In the genomic region with DNA sequence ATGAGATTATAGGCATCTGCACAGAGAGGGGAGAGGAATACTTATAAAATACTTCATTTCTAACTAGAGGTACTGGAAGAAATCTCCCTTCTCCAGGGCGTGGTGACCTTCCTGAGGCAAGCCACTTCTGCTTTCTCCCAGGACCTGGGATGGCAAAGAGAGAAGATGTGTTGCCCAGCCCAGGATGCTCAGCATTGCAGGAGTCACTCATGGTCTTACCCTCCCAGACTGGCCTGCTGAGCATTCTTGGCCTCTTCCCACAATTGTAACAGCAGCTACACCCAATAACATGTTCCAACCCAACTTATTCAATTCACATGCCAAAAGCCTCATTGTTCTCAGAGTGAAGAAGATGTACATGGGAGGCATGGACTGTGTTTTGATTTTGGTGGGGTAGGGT, we compare ENCODE assay signal across 15 cellular contexts. TPM values are rescaled to one million over a fixed set of nuclear protein-coding genes. Genes with fewer than 3 reads are reported as not detected.
DNase-seq lines count a peak whose midpoint lies in the region; ATAC-seq and TF ChIP-seq lines count a peak whose summit lies in the region.
"Had no signal": no experiment of that assay in that cellular context is flagged by ENCODE, and none has a peak within 500 bp of the region (broad histone marks: within the 10 kb centered on the region; RNA-seq: fewer than 3 reads in every experiment).

No MANE protein-coding gene starts in this region.

- H4K12ac ChIP-seq in trophoblast cell (ENCODE audit: low read depth, low read length): no peak overlapping the region

- H2BK5ac ChIP-seq in trophoblast cell (ENCODE audit: low read depth, low read length, poor library complexity): no peak overlapping the region

- peak overlapping the region in 1 of 10 donors; percentile 39 for H3K27ac Mint-ChIP-seq in naive thymus-derived CD8-positive, alpha-beta T cell
- peak overlapping the region in 3 of 9 donors; percentile 15 to 49 (median 22) for H3K27ac Mint-ChIP-seq in naive thymus-derived CD4-positive, alpha-beta T cell
- H3K27ac Mint-ChIP-seq: activated CD4-positive, alpha-beta memory T cell treated with anti-CD3 and anti-CD28 coated beads, Interleukin-2, amount 10 ng/mL, durations not matched to agents 7 days and 5 days; activated naive CD8-positive, alpha-beta T cell; T-helper 2 cell treated with Interferon-gamma antibody and Interleukin-4, amounts not matched to agents 5 μg/mL and 100 μg/mL, for 36 hours had no signal

- no peaks in the 10 kb centered on the region for H3K36me3 Mint-ChIP-seq in naive thymus-derived CD8-positive, alpha-beta T cell
- H3K36me3 Mint-ChIP-seq in naive thymus-derived CD4-positive, alpha-beta T cell: peaks cover 0 to under 1% (median 0%) of the 10 kb centered on the region in 5 donors
- H3K36me3 Mint-ChIP-seq: activated naive CD8-positive, alpha-beta T cell; CD4-positive, alpha-beta memory T cell had no signal

- no peak for TF ChIP-seq CTCF in colonic mucosa (IDR thresholded peaks at IDR 0.05)
- TF ChIP-seq CTCF in right lobe of liver (IDR thresholded peaks at IDR 0.05): no peak
- no peak for TF ChIP-seq CTCF in suprapubic skin (IDR thresholded peaks at IDR 0.05)

- no peak overlapping the region for H3K14ac ChIP-seq in trophoblast cell (ENCODE audit: low read length)

- no peaks in the 10 kb centered on the region for H3K27me3 Mint-ChIP-seq in naive thymus-derived CD8-positive, alpha-beta T cell
- H3K27me3 Mint-ChIP-seq in naive thymus-derived CD4-positive, alpha-beta T cell: no peaks in the 10 kb centered on the region
- H3K27me3 Mint-ChIP-seq: activated CD4-positive, alpha-beta memory T cell treated with anti-CD3 and anti-CD28 coated beads, Interleukin-2, amount 10 ng/mL, durations not matched to agents 7 days and 5 days; activated naive CD8-positive, alpha-beta T cell; CD4-positive, alpha-beta memory T cell; effector memory CD8-positive, alpha-beta T cell had no signal

- H2BK120ac ChIP-seq in trophoblast cell (ENCODE audit: insufficient read depth, low read length, poor library complexity): no peak overlapping the region

- POLR2A ChIA-PET in naive thymus-derived CD8-positive, alpha-beta T cell (lab: Charles Lee): no interaction called here
- POLR2A ChIA-PET in naive thymus-derived CD4-positive, alpha-beta T cell (lab: Charles Lee): interaction anchor here (1.4 kb wide), 1 partner anchor 243 kb away, joined by 4 read pairs; the partner anchor contains the start of gene STAG1

- no peak overlapping the region for H3K23ac ChIP-seq in trophoblast cell (ENCODE audit: low read length)

- H3K79me2 ChIP-seq in trophoblast cell (ENCODE audit: control insufficient read depth, insufficient read depth, low read length, poor library complexity): no peaks in the 10 kb centered on the region

- H3K18ac ChIP-seq in trophoblast cell (ENCODE audit: low read length): no peak overlapping the region

- no peaks in the 10 kb centered on the region for H3K9me3 Mint-ChIP-seq in naive thymus-derived CD8-positive, alpha-beta T cell
- H3K9me3 Mint-ChIP-seq in naive thymus-derived CD4-positive, alpha-beta T cell: no peaks in the 10 kb centered on the region
- H3K9me3 Mint-ChIP-seq: activated CD4-positive, alpha-beta memory T cell treated with anti-CD3 and anti-CD28 coated beads, Interleukin-2, amount 10 ng/mL, durations not matched to agents 7 days and 5 days; CD4-positive, alpha-beta memory T cell; effector memory CD8-positive, alpha-beta T cell; T-helper 2 cell treated with Interferon-gamma antibody and Interleukin-4, amounts not matched to agents 5 μg/mL and 100 μg/mL, for 36 hours had no signal

- peaks cover 2 to 10% (median 7%) of the 10 kb centered on the region in 4 donors for H3K4me1 Mint-ChIP-seq in naive thymus-derived CD8-positive, alpha-beta T cell
- peaks cover 3 to 16% (median 11%) of the 10 kb centered on the region in 7 donors for H3K4me1 Mint-ChIP-seq in naive thymus-derived CD4-positive, alpha-beta T cell
- H3K4me1 Mint-ChIP-seq: activated CD4-positive, alpha-beta memory T cell treated with anti-CD3 and anti-CD28 coated beads, Interleukin-2, amount 10 ng/mL, durations not matched to agents 7 days and 5 days had no signal

- no peak overlapping the region for H4K91ac ChIP-seq in trophoblast cell (ENCODE audit: low read depth, low read length)

- no peaks in the 10 kb centered on the region for H3K9me3 ChIP-seq in MG63
- H3K9me3 ChIP-seq in colonic mucosa: no peaks in the 10 kb centered on the region
- no peaks in the 10 kb centered on the region for H3K9me3 ChIP-seq in right lobe of liver
- H3K9me3 ChIP-seq in suprapubic skin: no peaks in the 10 kb centered on the region
- H3K9me3 ChIP-seq in naive thymus-derived CD4-positive, alpha-beta T cell (ENCODE audit: control insufficient read depth in 2 of 3, low read length in 3 of 3): no peaks in the 10 kb centered on the region
- H3K9me3 ChIP-seq in trophoblast cell (ENCODE audit: insufficient read depth, low read depth, low read length): peaks cover 2% of the 10 kb centered on the region

- H3K79me1 ChIP-seq in trophoblast cell (ENCODE audit: low read length): no peaks in the 10 kb centered on the region

- no peak overlapping the region for H3K4me2 ChIP-seq in trophoblast cell (ENCODE audit: low read length)

- intact Hi-C loops in colonic mucosa (cut with DNase I) (no loop called here), right lobe of liver (cut with DNase I) (no loop called here)
- intact Hi-C loops in naive thymus-derived CD4-positive, alpha-beta T cell (cut with micrococcal nuclease): no loop called here

- H3K4me3 ChIP-seq in MG63: no peak overlapping the region
- H3K4me3 ChIP-seq in colonic mucosa: no peak overlapping the region
- no peak overlapping the region for H3K4me3 ChIP-seq in right lobe of liver
- H3K4me3 ChIP-seq in suprapubic skin: no peak overlapping the region
- no peak overlapping the region for H3K4me3 ChIP-seq in naive thymus-derived CD4-positive, alpha-beta T cell (ENCODE audit: low read length)
- no peak overlapping the region for H3K4me3 ChIP-seq in trophoblast cell (ENCODE audit: low read depth, low read length)

- H2AK5ac ChIP-seq in trophoblast cell (ENCODE audit: low read length): no peak overlapping the region

- DNase-seq in MG63 (peak; percentile 35), colonic mucosa (no peak), right lobe of liver (no peak), suprapubic skin (ENCODE audit: low spot score in 2 of 2) (no peak), trophoblast cell (no peak)
- DNase-seq in naive thymus-derived CD8-positive, alpha-beta T cell: no peak
- no peak for DNase-seq in naive thymus-derived CD4-positive, alpha-beta T cell
- DNase-seq: activated CD4-positive, alpha-beta memory T cell treated with anti-CD3 and anti-CD28 coated beads, Interleukin-2, amount 10 ng/mL, durations not matched to agents 7 days and 5 days; CD4-positive, alpha-beta memory T cell; effector memory CD8-positive, alpha-beta T cell; KG1; NCI-H2227 treated with DMSO at 0.1 percent for 48 hours had no signal

- H4K8ac ChIP-seq in trophoblast cell (ENCODE audit: low read depth, low read length): no peak overlapping the region

- no peak for TF ChIP-seq EP300 in suprapubic skin (IDR thresholded peaks at IDR 0.05)

- TF ChIP-seq POLR2A in right lobe of liver (IDR thresholded peaks at IDR 0.05) (no peak), suprapubic skin (IDR thresholded peaks at IDR 0.05) (no peak)

- no peaks in the 10 kb centered on the region for H3K4me1 ChIP-seq in colonic mucosa
- peaks cover 0 to 10% (median 3%) of the 10 kb centered on the region in 4 donors for H3K4me1 ChIP-seq in right lobe of liver
- peaks cover 45% of the 10 kb centered on the region for H3K4me1 ChIP-seq in suprapubic skin
- H3K4me1 ChIP-seq in naive thymus-derived CD4-positive, alpha-beta T cell (ENCODE audit: control insufficient read depth in 2 of 2, insufficient read depth in 2 of 2, low read length in 2 of 2): no peaks in the 10 kb centered on the region
- H3K4me1 ChIP-seq in trophoblast cell (ENCODE audit: control insufficient read depth in 1 of 2, insufficient read depth in 2 of 2, low read length in 2 of 2): no peaks in the 10 kb centered on the region

- H3K9ac ChIP-seq in colonic mucosa (ENCODE audit: low read depth in 2 of 2, low read length in 2 of 2) (peak overlapping the region in 1 of 2 donors; percentile 47), trophoblast cell (ENCODE audit: low read length) (no peak overlapping the region)

- CTCF ChIA-PET in naive thymus-derived CD4-positive, alpha-beta T cell (lab: Charles Lee): no interaction called here

- H2BK12ac ChIP-seq in trophoblast cell (ENCODE audit: low read length): no peak overlapping the region

- no peak overlapping the region for H3K4me3 Mint-ChIP-seq in naive thymus-derived CD8-positive, alpha-beta T cell
- H3K4me3 Mint-ChIP-seq in naive thymus-derived CD4-positive, alpha-beta T cell: no peak overlapping the region
- H3K4me3 Mint-ChIP-seq: activated CD4-positive, alpha-beta memory T cell treated with anti-CD3 and anti-CD28 coated beads, Interleukin-2, amount 10 ng/mL, durations not matched to agents 7 days and 5 days; activated naive CD8-positive, alpha-beta T cell; CD4-positive, alpha-beta memory T cell; effector memory CD8-positive, alpha-beta T cell; T-helper 2 cell treated with Interferon-gamma antibody and Interleukin-4, amounts not matched to agents 5 μg/mL and 100 μg/mL, for 36 hours had no signal

- ATAC-seq in right lobe of liver (peak in 1 of 4 donors; percentile 4), HG02885 (IDR thresholded peaks at IDR 0.05; ENCODE audit: poor library complexity, unreplicated experiment) (no peak)
- ATAC-seq in naive thymus-derived CD8-positive, alpha-beta T cell: no peak
- ATAC-seq in naive thymus-derived CD4-positive, alpha-beta T cell: no peak
- ATAC-seq: effector memory CD8-positive, alpha-beta T cell had no signal

- H3K36me3 ChIP-seq in MG63 (peaks cover 31% of the 10 kb centered on the region), colonic mucosa (no peaks in the 10 kb centered on the region), right lobe of liver (no peaks in the 10 kb centered on the region), suprapubic skin (no peaks in the 10 kb centered on the region), trophoblast cell (ENCODE audit: control insufficient read depth in 1 of 2, insufficient read depth in 2 of 2, low read length in 2 of 2) (no peaks in the 10 kb centered on the region)
- no peaks in the 10 kb centered on the region for H3K36me3 ChIP-seq in naive thymus-derived CD4-positive, alpha-beta T cell (ENCODE audit: control insufficient read depth in 2 of 3, insufficient read depth in 3 of 3, low read length in 3 of 3)

- no peaks in the 10 kb centered on the region for H3K27me3 ChIP-seq in MG63
- H3K27me3 ChIP-seq in colonic mucosa: no peaks in the 10 kb centered on the region
- no peaks in the 10 kb centered on the region for H3K27me3 ChIP-seq in right lobe of liver
- H3K27me3 ChIP-seq in suprapubic skin: no peaks in the 10 kb centered on the region
- H3K27me3 ChIP-seq in naive thymus-derived CD4-positive, alpha-beta T cell (ENCODE audit: control insufficient read depth in 2 of 2, insufficient read depth in 2 of 2, low read length in 2 of 2): no peaks in the 10 kb centered on the region
- H3K27me3 ChIP-seq in trophoblast cell (ENCODE audit: insufficient read depth, low read length): no peaks in the 10 kb centered on the region

- no peak overlapping the region for H2AFZ ChIP-seq in trophoblast cell (ENCODE audit: insufficient read depth, low read length, poor library complexity)

- H3K4ac ChIP-seq in trophoblast cell (ENCODE audit: low read depth, low read length): no peak overlapping the region

- H3K27ac ChIP-seq in colonic mucosa: peak overlapping the region; percentile 84
- peak overlapping the region; percentile 63 to 84 (median 75) for H3K27ac ChIP-seq in right lobe of liver
- peak overlapping the region; percentile 92 for H3K27ac ChIP-seq in suprapubic skin
- no peak overlapping the region for H3K27ac ChIP-seq in naive thymus-derived CD4-positive, alpha-beta T cell (ENCODE audit: low read depth, low read length)
- H3K27ac ChIP-seq in trophoblast cell (ENCODE audit: low read depth, low read length): no peak overlapping the region

- WGBS in right lobe of liver (ENCODE audit: insufficient coverage, low coverage, low lambda C conversion rate, missing lambda C conversion rate): no CpG with 5 or more reads among the region's 1 CpG
- WGBS in suprapubic skin: 38% methylated on average over 1 of the region's 1 CpG
- no CpG with 5 or more reads among the region's 1 CpG for WGBS in trophoblast cell (ENCODE audit: extremely low coverage, insufficient coverage, insufficient read length)

RNA-seq across cellular contexts. Expression of gene IL20RB, which starts 37.9 kb away (rescaled TPM):
- total RNA-seq in MG63 (2014; rRNA removed; shearing (Covaris generic); ENCODE audit: low replicate concordance): 4.5 and 6.4 TPM in 2 replicates
- under 1 TPM; 0.74 to 0.96 TPM for total RNA-seq in colonic mucosa
- 1 to 10 TPM in 2 of 6 experiments, under 1 TPM in 4; 0.30 to 6.6 (median 0.52) TPM for total RNA-seq in right lobe of liver
- 100 to 1,000 TPM; 218 to 274 (median 257) TPM for total RNA-seq in suprapubic skin
- 1 to 10 TPM; 3.6 to 3.9 TPM for total RNA-seq in naive thymus-derived CD8-positive, alpha-beta T cell
- polyA plus RNA-seq in naive thymus-derived CD8-positive, alpha-beta T cell: under 1 TPM in 1 of 3 donors, not detected in 2; 0.68 TPM
- 1 to 10 TPM; 1.7 to 3.5 (median 2.4) TPM for total RNA-seq in naive thymus-derived CD4-positive, alpha-beta T cell
- under 1 TPM in 1 of 2 donors, not detected in 1; 0.33 TPM for polyA plus RNA-seq in naive thymus-derived CD4-positive, alpha-beta T cell
- polyA plus RNA-seq in trophoblast cell (2013): 2.5 and 2.8 TPM in 2 replicates

Comparison
In these comparisons a context has a peak if more than half of its experiments do, and no peak if none do; other contexts are left out.
1. H3K27ac ChIP-seq: peak in colonic mucosa (single experiment), right lobe of liver (3 of 3) and suprapubic skin (single experiment); none in naive thymus-derived CD4-positive, alpha-beta T cell (single experiment) and trophoblast cell (single experiment).
2. RNA of gene IL20RB, which starts 37.9 kb away (total RNA-seq): 218 to 274 TPM in suprapubic skin; 4.5 to 6.4 TPM in MG63, 3.6 to 3.9 TPM in naive thymus-derived CD8-positive, alpha-beta T cell, 1.7 to 3.5 TPM in naive thymus-derived CD4-positive, alpha-beta T cell, 0.74 to 0.96 TPM in colonic mucosa and 0.30 to 6.6 TPM in right lobe of liver; every median in the first group is over 10 times any median in the second.